In genomic region chr4:73917081-73917501, GRCh38 we compare ENCODE assay signal across 11 cellular contexts.
DNase-seq lines count a peak whose midpoint lies in the region; FAIRE-seq and TF ChIP-seq lines count a peak whose summit lies in the region.
"Had no signal": no experiment of that assay in that cellular context is flagged by ENCODE, and none has a peak within 500 bp of the region (broad histone marks: within the 10 kb centered on the region; RNA-seq: fewer than 3 reads in every experiment).

No MANE protein-coding gene starts in this region.

- peak; percentile 99 for FAIRE-seq in RCC 7860 (lab: Jason Lieb, UNC)

- H3K4me3 ChIP-seq in retinal pigment epithelial cell (ENCODE audit: low read length) = no peak overlapping the region

- in situ Hi-C loops in KBM-7 (cut with MboI; ENCODE audit: low pct_unique_long_range_greater_than_20kb, low sequenced_read_pairs) = no loop called here

- no peak for TF ChIP-seq CTCF in retinal pigment epithelial cell (conservative IDR thresholded peaks at IDR 0.05; ENCODE audit: low read depth, low read length)

- DNase-seq in EL = peak; percentile 91
- peak; percentile 87 for DNase-seq in RCC 7860 (ENCODE audit: low spot score)
- DNase-seq in fibroblast of gingiva (ENCODE audit: low read depth) = peak; percentile 97
- DNase-seq in retinal pigment epithelial cell (ENCODE audit: low read depth) = peak; percentile 98
- no peak for DNase-seq in GM19240 (ENCODE audit: insufficient read length, low spot score)
- no peak for DNase-seq in UCSD-AML1 (lab: John Stamatoyannopoulos, UW; ENCODE audit: unreplicated experiment)
- no peak for DNase-seq in stimulated activated CD4-positive, alpha-beta T cell treated with anti-CD3 and anti-CD28 coated beads, Interleukin-12 subunit alpha, Interleukin-12 subunit beta, amount 100 ng/mL, for 4 hours
- DNase-seq in KBM-7 = no peak
- DNase-seq: activated T-cell treated with anti-CD3 and anti-CD28 coated beads, Interleukin-2, amount 50 U/mL, for 72 hours; mesendoderm; NCI-H446 treated with DMSO at 0.1 percent for 48 hours had no signal

Comparison
In these comparisons a context has a peak if more than half of its experiments do, and no peak if none do; other contexts are left out.
1. DNase-seq: peak in EL (single experiment), RCC 7860 (single experiment), fibroblast of gingiva (single experiment) and retinal pigment epithelial cell (single experiment); none in GM19240 (single experiment), UCSD-AML1 (single experiment), stimulated activated CD4-positive, alpha-beta T cell treated with anti-CD3 and anti-CD28 coated beads, Interleukin-12 subunit alpha, Interleukin-12 subunit beta, amount 100 ng/mL, for 4 hours (single experiment) and KBM-7 (single experiment).